Comparison of ENCODE assay signal across 20 cellular contexts in genomic region chr5:76462097-76462702, GRCh38. TPM values are rescaled to one million over a fixed set of nuclear protein-coding genes. Genes with fewer than 3 reads are reported as not detected.
DNase-seq lines count a peak whose midpoint lies in the region; ATAC-seq, FAIRE-seq and TF ChIP-seq lines count a peak whose summit lies in the region.
"Had no signal": no experiment of that assay in that cellular context is flagged by ENCODE, and none has a peak within 500 bp of the region (broad histone marks: within the 10 kb centered on the region; RNA-seq: fewer than 3 reads in every experiment).

No MANE protein-coding gene starts in this region.

- no peak for ATAC-seq in CD8-positive, alpha-beta T cell
- peak; percentile 89 for ATAC-seq in left colon
- no peak for ATAC-seq in GM21515 (IDR thresholded peaks at IDR 0.05; ENCODE audit: unreplicated experiment)
- ATAC-seq in GM18511 (IDR thresholded peaks at IDR 0.05; ENCODE audit: unreplicated experiment), result no peak

- intact Hi-C loops in CD8-positive, alpha-beta T cell (cut with DNase I, micrococcal nuclease), result no loop called here
- intact Hi-C loops in left colon (cut with DNase I, micrococcal nuclease), result no loop called here

- CTCF ChIA-PET in CD8-positive, alpha-beta T cell (lab: Charles Lee), result interaction anchor here (0.9 to 1.1 kb wide), 2 partner anchors 12 to 15 kb away, joined by 3 read pairs; no protein-coding TSS in a partner anchor

- H3K4me3 Mint-ChIP-seq in CD8-positive, alpha-beta T cell, result no peak overlapping the region
- H3K4me3 Mint-ChIP-seq: B cell; CD4-positive, alpha-beta memory T cell; HFFc6 had no signal

- no peaks in the 10 kb centered on the region for H3K27me3 ChIP-seq in CD8-positive, alpha-beta T cell (ENCODE audit: insufficient read depth, low read length)
- H3K27me3 ChIP-seq in small intestine (ENCODE audit: control insufficient read depth in 2 of 2, insufficient read depth in 2 of 2, low read length in 2 of 2), result no peaks in the 10 kb centered on the region

- no peak overlapping the region for H3K27ac ChIP-seq in CD8-positive, alpha-beta T cell (ENCODE audit: low read depth, low read length)
- no peak overlapping the region for H3K27ac ChIP-seq in small intestine (ENCODE audit: low read depth in 1 of 2, low read length in 1 of 2)
- H3K27ac ChIP-seq: HL-60 had no signal

- POLR2A ChIA-PET in CD8-positive, alpha-beta T cell (lab: Charles Lee), result no interaction called here

- H3K4me1 Mint-ChIP-seq in CD8-positive, alpha-beta T cell (ENCODE audit: low read depth), result peaks cover 34% of the 10 kb centered on the region
- H3K4me1 Mint-ChIP-seq: B cell had no signal

- no peak for DNase-seq in CD8-positive, alpha-beta T cell
- DNase-seq in left colon, result peak in 1 of 2 donors; percentile 36
- peak; percentile 93 for DNase-seq in small intestine
- DNase-seq in NCI-H2227 treated with DMSO at 0.1 percent for 48 hours (lab: John Stamatoyannopoulos, UW), result no peak
- DNase-seq: C1 segment of cervical spinal cord; CD4-positive, alpha-beta memory T cell; COR-L47; DMS153; DND-41; GDM1; HCEC 1CT; HFFc6 had no signal

- H3K27me3 Mint-ChIP-seq in CD8-positive, alpha-beta T cell (ENCODE audit: low read depth), result no peaks in the 10 kb centered on the region
- H3K27me3 Mint-ChIP-seq: B cell; CD4-positive, alpha-beta memory T cell had no signal

- no peak overlapping the region for H3K4me3 ChIP-seq in CD8-positive, alpha-beta T cell (ENCODE audit: low read depth, low read length)
- H3K4me3 ChIP-seq in small intestine (ENCODE audit: low read depth in 1 of 2, low read length in 2 of 2), result no peak overlapping the region

- H3K27ac Mint-ChIP-seq in CD8-positive, alpha-beta T cell, result peak overlapping the region; percentile 18
- H3K27ac Mint-ChIP-seq: B cell, HFFc6 had no signal

- peaks cover 4% of the 10 kb centered on the region for H3K4me1 ChIP-seq in CD8-positive, alpha-beta T cell (ENCODE audit: insufficient read depth, low read length)
- H3K4me1 ChIP-seq in small intestine (ENCODE audit: control insufficient read depth in 2 of 2, insufficient read depth in 1 of 2, low read depth in 1 of 2, low read length in 1 of 2), result peaks cover 9 to 15% of the 10 kb centered on the region in 2 donors

- FAIRE-seq in colon (lab: Jason Lieb, UNC) (peak; percentile 78), small intestine (lab: Jason Lieb, UNC) (peak; percentile 10)
- FAIRE-seq: A204.1, D721Med, GM12892 had no signal

- no peaks in the 10 kb centered on the region for H3K36me3 ChIP-seq in CD8-positive, alpha-beta T cell (ENCODE audit: insufficient read depth, low read length)
- H3K36me3 ChIP-seq in small intestine (ENCODE audit: control insufficient read depth in 2 of 2, insufficient read depth in 2 of 2, low read length in 2 of 2), result no peaks in the 10 kb centered on the region

- H3K36me3 Mint-ChIP-seq in CD8-positive, alpha-beta T cell, result peaks cover 53% of the 10 kb centered on the region

- H3K9me3 ChIP-seq in CD8-positive, alpha-beta T cell (ENCODE audit: low read length), result no peaks in the 10 kb centered on the region
- H3K9me3 ChIP-seq in small intestine (ENCODE audit: control insufficient read depth, low read depth), result no peaks in the 10 kb centered on the region

- TF ChIP-seq CTCF in CD8-positive, alpha-beta T cell (IDR thresholded peaks at IDR 0.05), result no peak

- WGBS in small intestine, 3 donors, result 26 to 64% (median 50%) methylated on average over 7 of the region's 7 CpGs

- no peaks in the 10 kb centered on the region for H3K9me3 Mint-ChIP-seq in CD8-positive, alpha-beta T cell
- H3K9me3 Mint-ChIP-seq: CD4-positive, alpha-beta memory T cell; HFFc6 had no signal

RNA-seq across cellular contexts. Expression of gene IQGAP2, which starts 59.1 kb away (rescaled TPM):
- 10 to 100 TPM; 30.9 to 34.3 TPM for total RNA-seq in CD8-positive, alpha-beta T cell
- 100 to 1,000 TPM; 104 to 123 TPM for total RNA-seq in left colon
- 100 to 1,000 TPM in 2 of 3 donors, 10 to 100 TPM in 1; 46.3 to 138 (median 125) TPM for polyA plus RNA-seq in small intestine
